8 cellular contexts compared by ENCODE assay signal in genomic region chr12:55681142-55682077, GRCh38. TPM values are rescaled to one million over a fixed set of nuclear protein-coding genes. Genes with fewer than 3 reads are reported as not detected.
DNase-seq lines count a peak whose midpoint lies in the region; TF ChIP-seq lines count a peak whose summit lies in the region.

No MANE protein-coding gene starts in this region.

- DNase-seq in GM10266 (ENCODE audit: extremely low spot score), result no peak
- DNase-seq in NCI-H526 treated with DMSO at 0.1 percent for 48 hours (lab: John Stamatoyannopoulos, UW), result peak; percentile 39
- DNase-seq in cerebellar cortex (ENCODE audit: low spot score), result peak; percentile 30
- peak; percentile 85 for DNase-seq in transverse colon
- DNase-seq in cerebellar nuclear complex (lab: John Stamatoyannopoulos, UW), result no peak
- no peak for DNase-seq in effector memory CD4-positive, alpha-beta T cell

- peak overlapping the region; percentile 64 to 70 for H3K9ac ChIP-seq in liver (ENCODE audit: low read depth in 1 of 2, low read length in 2 of 2)

- intact Hi-C loops in transverse colon (cut with DNase I; ENCODE audit: low total_unique reads), result no loop called here

- peak; percentile 70 for TF ChIP-seq POLR2A in transverse colon (IDR thresholded peaks at IDR 0.05)

- H2AFZ ChIP-seq in ACC112 (ENCODE audit: low read length, unreplicated experiment), result peak overlapping the region; percentile 51

- in situ Hi-C loops in transverse colon (cut with MboI; ENCODE audit: low pct_ligation_motif_present in 1 of 4, low pct_unique_long_range_greater_than_20kb in 1 of 4, low sequenced_read_pairs in 3 of 4), result no loop called here

- H3K4me3 ChIP-seq in ACC112 (ENCODE audit: low read depth, low read length), result peak overlapping the region; percentile 49
- H3K4me3 ChIP-seq in liver (ENCODE audit: low read depth in 1 of 3, low read length in 3 of 3), result peak overlapping the region; percentile 67 to 97 (median 72)
- peak overlapping the region; percentile 18 to 55 (median 40) for H3K4me3 ChIP-seq in transverse colon
- no peak overlapping the region for H3K4me3 ChIP-seq in effector memory CD4-positive, alpha-beta T cell (ENCODE audit: insufficient read depth, low read depth, low read length, poor library complexity, severe bottlenecking)

- H3K9me3 ChIP-seq in liver (ENCODE audit: control insufficient read depth in 4 of 4, low read length in 3 of 4), result no peaks in the 10 kb centered on the region
- no peaks in the 10 kb centered on the region for H3K9me3 ChIP-seq in transverse colon
- no peaks in the 10 kb centered on the region for H3K9me3 ChIP-seq in effector memory CD4-positive, alpha-beta T cell (ENCODE audit: control insufficient read depth, low read length)

- no peaks in the 10 kb centered on the region for H3K79me2 ChIP-seq in ACC112 (ENCODE audit: control insufficient read depth, insufficient read depth, low read length, unreplicated experiment)

- H3K27me3 ChIP-seq in ACC112 (ENCODE audit: insufficient read depth, low read length) (no peaks in the 10 kb centered on the region), liver (ENCODE audit: control insufficient read depth in 4 of 4, insufficient read depth in 4 of 4, low read length in 3 of 4) (no peaks in the 10 kb centered on the region), transverse colon (no peaks in the 10 kb centered on the region)
- H3K27me3 ChIP-seq in effector memory CD4-positive, alpha-beta T cell (replicated peaks; ENCODE audit: control insufficient read depth, insufficient read depth, low read length, poor library complexity, severe bottlenecking), result peaks cover 10% of the 10 kb centered on the region

- H3K27ac ChIP-seq in ACC112 (ENCODE audit: low read depth, low read length) (no peak overlapping the region), liver (ENCODE audit: low read depth in 1 of 2, low read length in 2 of 2) (peak overlapping the region; percentile 56 to 72), transverse colon (peak overlapping the region; percentile 67 to 83 (median 74))
- H3K27ac ChIP-seq in effector memory CD4-positive, alpha-beta T cell (ENCODE audit: insufficient read depth, low read length, poor library complexity, severe bottlenecking), result no peak overlapping the region

- H3K36me3 ChIP-seq in ACC112 (ENCODE audit: insufficient read depth, low read length), result no peaks in the 10 kb centered on the region
- peaks cover 0 to 9% (median 0%) of the 10 kb centered on the region in 4 donors for H3K36me3 ChIP-seq in liver (ENCODE audit: control insufficient read depth in 4 of 4, insufficient read depth in 3 of 4, low read depth in 1 of 4, low read length in 3 of 4)
- no peaks in the 10 kb centered on the region for H3K36me3 ChIP-seq in transverse colon
- H3K36me3 ChIP-seq in effector memory CD4-positive, alpha-beta T cell (ENCODE audit: control insufficient read depth, insufficient read depth, low read length), result no peaks in the 10 kb centered on the region

- no peak for TF ChIP-seq EP300 in transverse colon (IDR thresholded peaks at IDR 0.05; ENCODE audit: low read depth)

- peak; percentile 6 for TF ChIP-seq CTCF in GM10266 (IDR thresholded peaks at IDR 0.05; ENCODE audit: control insufficient read depth, insufficient read depth, low read depth, missing control alignments)
- TF ChIP-seq CTCF in liver (IDR thresholded peaks at IDR 0.05; ENCODE audit: low read depth, low read length, missing input control), result peak; percentile 63
- TF ChIP-seq CTCF in transverse colon (IDR thresholded peaks at IDR 0.05), result peak; percentile 34 to 71 (median 48)

- WGBS in liver, result 8% methylated on average over 17 of the region's 17 CpGs
- WGBS in transverse colon (ENCODE audit: low coverage in 1 of 2), 2 donors, result 0 to 7% methylated on average over 1 to 15 of the region's 17 CpGs

- TF ChIP-seq RAD21 in liver (IDR thresholded peaks at IDR 0.05), result peak; percentile 73 to 80

- H3K4me1 ChIP-seq in ACC112 (ENCODE audit: control insufficient read depth, insufficient read depth, low read length, unreplicated experiment) (peaks cover 17% of the 10 kb centered on the region), liver (ENCODE audit: control insufficient read depth in 4 of 4, insufficient read depth in 4 of 4, low read length in 3 of 4) (peaks cover 6 to 22% (median 9%) of the 10 kb centered on the region in 4 donors), transverse colon (peaks cover 7 to 26% (median 15%) of the 10 kb centered on the region in 4 donors)
- no peaks in the 10 kb centered on the region for H3K4me1 ChIP-seq in effector memory CD4-positive, alpha-beta T cell (ENCODE audit: control insufficient read depth, insufficient read depth, low read length, poor library complexity, severe bottlenecking)

TF ChIP-seq in liver, 16 proteins besides CTCF, POLR2A, EP300 and RAD21:
- peak; percentile 70 for TF ChIP-seq MAX (IDR thresholded peaks at IDR 0.05)
- peak; percentile 70 to 91 for TF ChIP-seq RXRA (IDR thresholded peaks at IDR 0.05)
- TF ChIP-seq JUND (IDR thresholded peaks at IDR 0.05), result peak; percentile 76 to 78
- TF ChIP-seq EGR1 (IDR thresholded peaks at IDR 0.05; ENCODE audit: low read depth in 2 of 2), result peak; percentile 99
- TF ChIP-seq FOXA1 (IDR thresholded peaks at IDR 0.05), result no peak
- peak; percentile 57 for TF ChIP-seq YY1 (IDR thresholded peaks at IDR 0.05)
- TF ChIP-seq FOXA2 (IDR thresholded peaks at IDR 0.05), result peak; percentile 2
- TF ChIP-seq HNF4A (conservative IDR thresholded peaks at IDR 0.05), result peak; percentile 93 to 94
- peak; percentile 94 for TF ChIP-seq HNF4G (IDR thresholded peaks at IDR 0.05)
- peak in 1 of 2 donors; percentile 66 for TF ChIP-seq GABPA (IDR thresholded peaks at IDR 0.05 in 1 of 2, conservative IDR thresholded peaks at IDR 0.05 in 1 of 2)
- TF ChIP-seq SP1 (IDR thresholded peaks at IDR 0.05), result peak; percentile 96
- TF ChIP-seq ZBTB33 (IDR thresholded peaks at IDR 0.05), result peak; percentile 80
- peak; percentile 93 for TF ChIP-seq TAF1 (conservative IDR thresholded peaks at IDR 0.05)
- TF ChIP-seq ATF3 (IDR thresholded peaks at IDR 0.05), result no peak
- peak; percentile 24 for TF ChIP-seq NR2F2 (IDR thresholded peaks at IDR 0.05)
- TF ChIP-seq REST (IDR thresholded peaks at IDR 0.05), result peak; percentile 78

RNA-seq across cellular contexts. Expression of gene ITGA7, which starts 26.3 kb away (rescaled TPM):
- 1 to 10 TPM in 1 of 2 donors, under 1 TPM in 1; 0.98 to 3.8 TPM for total RNA-seq in liver
- 1 to 10 TPM; 2.8 to 4.9 TPM for polyA plus RNA-seq in liver
- 100 to 1,000 TPM in 1 of 4 donors, 10 to 100 TPM in 3; 14.4 to 125 (median 23.6) TPM for total RNA-seq in transverse colon

RNA-seq across cellular contexts. Expression of gene BLOC1S1, which starts 34.4 kb away (rescaled TPM):
- total RNA-seq in liver (10 to 100 TPM; 43.7 to 79.6 TPM), transverse colon (100 to 1,000 TPM; 158 to 494 (median 381) TPM)
- polyA plus RNA-seq in liver, result 100 to 1,000 TPM; 150 TPM

RNA-seq across cellular contexts. Expression of gene RDH5, which starts 38.8 kb away (rescaled TPM):
- total RNA-seq in liver (10 to 100 TPM in 1 of 2 donors, 1 to 10 TPM in 1; 9.2 to 21.8 TPM), transverse colon (10 to 100 TPM; 16.5 to 74.4 (median 58.3) TPM)
- 10 to 100 TPM; 36.6 to 61.7 TPM for polyA plus RNA-seq in liver

RNA-seq across cellular contexts. Expression of gene OR10P1, which starts 44.7 kb away (rescaled TPM):
- total RNA-seq in liver, result not detected
- polyA plus RNA-seq in liver, result not detected
- total RNA-seq in transverse colon, result not detected

RNA-seq across cellular contexts. Expression of gene CD63, which starts 47.4 kb away (rescaled TPM):
- total RNA-seq in liver, result 100 to 1,000 TPM; 185 to 373 TPM
- 100 to 1,000 TPM; 328 to 348 TPM for polyA plus RNA-seq in liver
- 100 to 1,000 TPM; 427 to 723 (median 581) TPM for total RNA-seq in transverse colon

Comparison
In these comparisons a context has a peak if more than half of its experiments do, and no peak if none do; other contexts are left out.
1. H3K27ac ChIP-seq: peak in liver (2 of 2) and transverse colon (4 of 4); none in ACC112 (single experiment) and effector memory CD4-positive, alpha-beta T cell (single experiment).
2. DNase-seq: peak in NCI-H526 treated with DMSO at 0.1 percent for 48 hours (single experiment), cerebellar cortex (single experiment) and transverse colon (single experiment); none in GM10266 (single experiment), cerebellar nuclear complex (0 of 2) and effector memory CD4-positive, alpha-beta T cell (0 of 3).
3. CTCF ChIP-seq: peak in every context shown above with its lines; median percentile 63 in liver; 48 in transverse colon; 6 in GM10266.